ENCODE assay signal across 14 cellular contexts in the genomic region with DNA sequence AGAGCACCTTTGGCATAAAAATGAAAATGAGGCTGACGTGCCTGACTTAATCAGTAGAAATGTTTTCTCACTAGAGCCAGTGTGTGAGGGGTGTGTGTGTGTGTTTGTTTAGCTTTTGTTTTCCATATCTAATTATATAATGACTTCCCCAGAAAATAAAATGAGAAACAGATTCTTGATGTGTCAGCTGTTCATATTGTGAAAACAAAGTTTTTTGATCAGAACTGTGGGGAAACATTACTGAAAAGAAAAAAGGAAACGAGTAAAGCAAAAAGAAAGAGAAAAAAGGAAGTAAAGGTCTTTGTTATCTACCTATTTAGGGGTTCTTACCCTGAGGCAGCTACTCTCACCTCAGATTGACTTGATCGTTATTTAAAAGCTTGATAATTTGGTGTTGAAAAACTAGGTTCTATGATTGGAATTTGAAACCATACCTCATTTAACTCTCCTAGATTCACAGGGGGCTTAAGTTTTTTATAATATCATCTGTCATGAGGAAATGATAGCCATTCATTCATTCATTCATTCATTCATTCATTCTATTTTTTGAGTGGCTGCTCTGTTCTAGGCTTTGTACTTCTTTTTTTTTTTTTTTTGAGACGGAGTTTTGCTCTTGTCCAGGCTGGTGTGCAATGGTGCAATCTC. TPM values are rescaled to one million over a fixed set of nuclear protein-coding genes. Genes with fewer than 3 reads are reported as not detected.
DNase-seq lines count a peak whose midpoint lies in the region; ATAC-seq, FAIRE-seq and TF ChIP-seq lines count a peak whose summit lies in the region.
"Had no signal": no experiment of that assay in that cellular context is flagged by ENCODE, and none has a peak within 500 bp of the region (broad histone marks: within the 10 kb centered on the region; RNA-seq: fewer than 3 reads in every experiment).

No MANE protein-coding gene starts in this region.

- H3K27ac ChIP-seq in ovary = no peak overlapping the region
- H3K27ac ChIP-seq: testis had no signal

- DNase-seq in GM12891 (ENCODE audit: insufficient read length, low spot score) (no peak), germinal center (ENCODE audit: low spot score) (peak; percentile 51), ovary (no peak), AG08396 (ENCODE audit: low spot score) (no peak)
- no peak for DNase-seq in T-helper 2 cell treated with Interferon-gamma antibody and Interleukin-4, amounts not matched to agents 5 μg/mL and 100 μg/mL, for 36 hours (ENCODE audit: low spot score)
- DNase-seq: amygdala, IMR-90, NCI-H524 treated with DMSO at 0.1 percent for 48 hours, T-helper 2 cell, testis had no signal

- TF ChIP-seq POLR2A in GM12891 (IDR thresholded peaks at IDR 0.05; ENCODE audit: low read depth, low read length) (no peak), ovary (IDR thresholded peaks at IDR 0.05) (no peak)

- peak; percentile 68 for ATAC-seq in GM21381 (IDR thresholded peaks at IDR 0.05; ENCODE audit: unreplicated experiment)
- peak; percentile 44 for ATAC-seq in HG03432 (IDR thresholded peaks at IDR 0.05; ENCODE audit: unreplicated experiment)
- ATAC-seq in GM21723 (IDR thresholded peaks at IDR 0.05; ENCODE audit: unreplicated experiment) = no peak

- TF ChIP-seq EP300 in ovary (IDR thresholded peaks at IDR 0.05) = no peak

- no peak overlapping the region for H3K27ac Mint-ChIP-seq in T-helper 2 cell treated with Interferon-gamma antibody and Interleukin-4, amounts not matched to agents 5 μg/mL and 100 μg/mL, for 36 hours

- no peaks in the 10 kb centered on the region for H3K9me3 ChIP-seq in ovary
- H3K9me3 ChIP-seq: testis had no signal

- H3K4me3 ChIP-seq in ovary = no peak overlapping the region
- H3K4me3 ChIP-seq: testis had no signal

- no peaks in the 10 kb centered on the region for H3K27me3 ChIP-seq in ovary
- H3K27me3 ChIP-seq: testis had no signal

- no peak for TF ChIP-seq CTCF in ovary (IDR thresholded peaks at IDR 0.05)

- 58 to 70% (median 65%) methylated on average over 4 of the region's 4 CpGs for WGBS in ovary, 3 donors

- H3K27me3 Mint-ChIP-seq in T-helper 2 cell treated with Interferon-gamma antibody and Interleukin-4, amounts not matched to agents 5 μg/mL and 100 μg/mL, for 36 hours (ENCODE audit: low read depth) = no peaks in the 10 kb centered on the region

- no peaks in the 10 kb centered on the region for H3K36me3 Mint-ChIP-seq in T-helper 2 cell treated with Interferon-gamma antibody and Interleukin-4, amounts not matched to agents 5 μg/mL and 100 μg/mL, for 36 hours (ENCODE audit: low read depth)
- H3K36me3 Mint-ChIP-seq: CD14-positive monocyte had no signal

- no peaks in the 10 kb centered on the region for H3K4me1 ChIP-seq in ovary (ENCODE audit: insufficient read depth)
- H3K4me1 ChIP-seq: testis had no signal

- no peaks in the 10 kb centered on the region for H3K36me3 ChIP-seq in ovary

- FAIRE-seq in GM12891 (lab: Jason Lieb, UNC) = peak; percentile 78

- peaks cover 14% of the 10 kb centered on the region for H3K4me1 Mint-ChIP-seq in T-helper 2 cell treated with Interferon-gamma antibody and Interleukin-4, amounts not matched to agents 5 μg/mL and 100 μg/mL, for 36 hours (ENCODE audit: low read depth)

- intact Hi-C loops in ovary (cut with DNase I) = no loop called here

- no peak overlapping the region for H3K4me3 Mint-ChIP-seq in T-helper 2 cell treated with Interferon-gamma antibody and Interleukin-4, amounts not matched to agents 5 μg/mL and 100 μg/mL, for 36 hours
- H3K4me3 Mint-ChIP-seq: CD14-positive monocyte had no signal

- no peaks in the 10 kb centered on the region for H3K9me3 Mint-ChIP-seq in T-helper 2 cell treated with Interferon-gamma antibody and Interleukin-4, amounts not matched to agents 5 μg/mL and 100 μg/mL, for 36 hours
- H3K9me3 Mint-ChIP-seq: CD14-positive monocyte had no signal

TF ChIP-seq in GM12891, 5 proteins besides CTCF, POLR2A, EP300 and RAD21:
- peak; percentile 47; the same call in 1 of the 2 replicates for TF ChIP-seq SPI1 (IDR thresholded peaks at IDR 0.05; ENCODE audit: low read depth, low read length)
- TF ChIP-seq POLR2AphosphoS5 (IDR thresholded peaks at IDR 0.05; ENCODE audit: low read depth, low read length) = no peak
- no peak for TF ChIP-seq TAF1 (IDR thresholded peaks at IDR 0.05; ENCODE audit: low read depth, low read length)

RNA-seq across cellular contexts. Expression of a gene that starts 58.0 kb away (rescaled TPM):
- polyA plus RNA-seq in GM12891 (2012; ENCODE audit: low read depth, missing spikeins) = 57.6 TPM
- 10 to 100 TPM; 24.4 to 87.2 (median 66.3) TPM for total RNA-seq in ovary
- polyA plus RNA-seq in ovary = 10 to 100 TPM; 31.3 to 40.9 TPM
